26 cellular contexts compared by ENCODE assay signal in genomic region chr4:173766231-173766630, GRCh38.
"Had no signal": no experiment of that assay in that cellular context is flagged by ENCODE, and none has a peak within 500 bp of the region (broad histone marks: within the 10 kb centered on the region; RNA-seq: fewer than 3 reads in every experiment).

No MANE protein-coding gene starts in this region.

- ATAC-seq: activated CD4-positive, alpha-beta T cell treated with anti-CD3 and anti-CD28 coated beads for 36 hours; activated naive CD4-positive, alpha-beta T cell treated with anti-CD3 and anti-CD28 coated beads, Interleukin-2, amount 50 U/mL, for 72 hours; activated T-helper 17 cell treated with anti-CD3 and anti-CD28 coated beads, Interleukin-2, amount 50 U/mL, for 72 hours; left lung; natural killer cell had no signal

- H3K79me2 ChIP-seq: hepatocyte had no signal

- H2AFZ ChIP-seq: hepatocyte had no signal

- H3K27me3 ChIP-seq: ascending aorta, hepatocyte, left lung, spleen, upper lobe of left lung had no signal

- H3K4me1 ChIP-seq: left lung, upper lobe of left lung had no signal

- H3K9me3 Mint-ChIP-seq: activated B cell treated with CpG ODN at 0.5 μM for 24 hours; activated T-cell treated with anti-CD3 and anti-CD28 coated beads, Interleukin-2, amount 50 U/mL, for 24 hours; activated T-helper 17 cell treated with anti-CD3 and anti-CD28 coated beads, Interleukin-2, amount 50 U/mL, for 72 hours; mesothelial cell of epicardium; T-helper 2 cell treated with Interferon-gamma antibody and Interleukin-4, amounts not matched to agents 5 μg/mL and 100 μg/mL, for 36 hours had no signal

- H3K27ac ChIP-seq: ascending aorta, hepatocyte, left lung, thoracic aorta, upper lobe of left lung had no signal

- H3K4me3 Mint-ChIP-seq: activated B cell treated with CpG ODN at 0.5 μM for 24 hours; activated CD4-positive, alpha-beta T cell treated with anti-CD3 and anti-CD28 coated beads for 36 hours; activated T-cell treated with anti-CD3 and anti-CD28 coated beads, Interleukin-2, amount 50 U/mL, for 24 hours; activated T-helper 17 cell treated with anti-CD3 and anti-CD28 coated beads, Interleukin-2, amount 50 U/mL, for 72 hours; immature natural killer cell; mesothelial cell of epicardium; natural killer cell; T-helper 2 cell treated with Interferon-gamma antibody and Interleukin-4, amounts not matched to agents 5 μg/mL and 100 μg/mL, for 36 hours had no signal

- DNase-seq: activated B cell treated with CpG ODN at 0.5 μM for 24 hours; activated CD4-positive, alpha-beta T cell treated with anti-CD3 and anti-CD28 coated beads for 36 hours; activated CD4-positive, alpha-beta T cell treated with anti-CD3 and anti-CD28 coated beads, Interleukin-2, amount 50 U/mL, for 4 hours; activated CD8-positive, alpha-beta memory T cell treated with anti-CD3 and anti-CD28 coated beads for 24 hours; activated CD8-positive, alpha-beta memory T cell treated with anti-CD3 and anti-CD28 coated beads, Interleukin-2, amount 50 U/mL, for 4 hours; activated T-cell treated with anti-CD3 and anti-CD28 coated beads, Interleukin-2, amount 50 U/mL, for 24 hours; central memory CD4-positive, alpha-beta T cell; dermis blood vessel endothelial cell; effector CD8-positive, alpha-beta T cell; foreskin melanocyte; immature natural killer cell; left lung; natural killer cell; spleen; stimulated activated CD4-positive, alpha-beta T cell treated with anti-CD3 and anti-CD28 coated beads, Interleukin-4, amount 100 ng/mL, for 24 hours; stimulated activated naive CD4-positive, alpha-beta T cell treated with Interleukin-2 at 50 U/mL for 16 hours; upper lobe of left lung had no signal

- H3K4me2 ChIP-seq: hepatocyte had no signal

- H3K36me3 Mint-ChIP-seq: activated naive CD4-positive, alpha-beta T cell treated with anti-CD3 and anti-CD28 coated beads, Interleukin-2, amount 50 U/mL, for 72 hours; mesothelial cell of epicardium; natural killer cell had no signal

- H3K9me3 ChIP-seq: ascending aorta, left lung, spleen, thoracic aorta, upper lobe of left lung had no signal

- H3K36me3 ChIP-seq: ascending aorta, left lung, spleen, thoracic aorta, upper lobe of left lung had no signal

- H3K27ac Mint-ChIP-seq: activated B cell treated with CpG ODN at 0.5 μM for 24 hours; activated CD4-positive, alpha-beta T cell treated with anti-CD3 and anti-CD28 coated beads for 36 hours; activated naive CD4-positive, alpha-beta T cell treated with anti-CD3 and anti-CD28 coated beads, Interleukin-2, amount 50 U/mL, for 72 hours; activated T-cell treated with anti-CD3 and anti-CD28 coated beads, Interleukin-2, amount 50 U/mL, for 24 hours; activated T-helper 17 cell treated with anti-CD3 and anti-CD28 coated beads, Interleukin-2, amount 50 U/mL, for 72 hours; immature natural killer cell; mesothelial cell of epicardium; natural killer cell; progenitor cell of endocrine pancreas; T-helper 2 cell treated with Interferon-gamma antibody and Interleukin-4, amounts not matched to agents 5 μg/mL and 100 μg/mL, for 36 hours had no signal

- H3K27me3 Mint-ChIP-seq: activated B cell treated with CpG ODN at 0.5 μM for 24 hours had no signal

- H3K4me1 Mint-ChIP-seq: activated B cell treated with CpG ODN at 0.5 μM for 24 hours; activated CD4-positive, alpha-beta T cell treated with anti-CD3 and anti-CD28 coated beads for 36 hours; activated T-helper 17 cell treated with anti-CD3 and anti-CD28 coated beads, Interleukin-2, amount 50 U/mL, for 72 hours; immature natural killer cell; mesothelial cell of epicardium; natural killer cell had no signal

- H3K4me3 ChIP-seq: ascending aorta, hepatocyte, left lung, lung, spleen, thoracic aorta, upper lobe of left lung had no signal
